In genomic region chr3:175741951-175742350, GRCh38 we compare ENCODE assay signal across 1 cellular context.
TF ChIP-seq lines count a peak whose summit lies in the region.

No MANE protein-coding gene starts in this region.

TF ChIP-seq in WTC11, 78 proteins besides CTCF, POLR2A, EP300 and RAD21:
- TF ChIP-seq AFF4 (CRISPR knock-in tag; IDR thresholded peaks at IDR 0.05; ENCODE audit: borderline replicate concordance) (no peak), ATF2 (CRISPR knock-in tag; IDR thresholded peaks at IDR 0.05; ENCODE audit: borderline replicate concordance, low read depth) (no peak), NFE2L1 (CRISPR knock-in tag; IDR thresholded peaks at IDR 0.05) (no peak), TP53 (CRISPR knock-in tag; IDR thresholded peaks at IDR 0.05) (no peak), ZNF263 (CRISPR knock-in tag; IDR thresholded peaks at IDR 0.05; ENCODE audit: low read depth) (no peak), USF2 (CRISPR knock-in tag; IDR thresholded peaks at IDR 0.05) (no peak)
- TF ChIP-seq, protein P1, sequence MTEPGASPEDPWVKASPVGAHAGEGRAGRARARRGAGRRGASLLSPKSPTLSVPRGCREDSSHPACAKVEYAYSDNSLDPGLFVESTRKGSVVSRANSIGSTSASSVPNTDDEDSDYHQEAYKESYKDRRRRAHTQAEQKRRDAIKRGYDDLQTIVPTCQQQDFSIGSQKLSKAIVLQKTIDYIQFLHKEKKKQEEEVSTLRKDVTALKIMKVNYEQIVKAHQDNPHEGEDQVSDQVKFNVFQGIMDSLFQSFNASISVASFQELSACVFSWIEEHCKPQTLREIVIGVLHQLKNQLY (CRISPR knock-in tag; IDR thresholded peaks at IDR 0.05): no peak
